ENCODE assay signal across 1 cellular context in the genomic region with DNA sequence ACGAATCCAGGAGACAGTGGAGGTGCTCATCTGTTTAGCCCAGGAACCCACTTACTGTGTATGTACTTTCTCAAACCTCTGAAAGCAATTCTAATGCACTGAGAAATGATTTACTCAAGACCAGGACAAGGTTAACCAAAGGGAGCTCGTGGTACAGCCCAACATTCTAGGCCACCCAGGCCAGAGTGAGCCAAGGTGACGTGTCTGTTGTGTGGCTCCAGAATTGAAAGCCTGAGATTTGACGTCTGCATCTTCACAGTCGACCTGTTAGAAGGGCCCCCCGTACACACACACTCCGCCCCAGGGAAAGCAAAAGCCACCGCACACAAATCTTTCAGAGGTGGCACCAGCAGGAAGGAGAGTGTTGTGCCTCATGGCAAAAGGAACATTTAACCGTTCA.
TF ChIP-seq lines count a peak whose summit lies in the region.

No MANE protein-coding gene starts in this region.

TF ChIP-seq in GM12878, 131 proteins besides CTCF, POLR2A, EP300 and RAD21:
- no peak for TF ChIP-seq SIN3A (IDR thresholded peaks at IDR 0.05; ENCODE audit: low read depth, low read length)
- no peak for TF ChIP-seq ESRRA (IDR thresholded peaks at IDR 0.05; ENCODE audit: low read length)
- TF ChIP-seq, protein P1, sequence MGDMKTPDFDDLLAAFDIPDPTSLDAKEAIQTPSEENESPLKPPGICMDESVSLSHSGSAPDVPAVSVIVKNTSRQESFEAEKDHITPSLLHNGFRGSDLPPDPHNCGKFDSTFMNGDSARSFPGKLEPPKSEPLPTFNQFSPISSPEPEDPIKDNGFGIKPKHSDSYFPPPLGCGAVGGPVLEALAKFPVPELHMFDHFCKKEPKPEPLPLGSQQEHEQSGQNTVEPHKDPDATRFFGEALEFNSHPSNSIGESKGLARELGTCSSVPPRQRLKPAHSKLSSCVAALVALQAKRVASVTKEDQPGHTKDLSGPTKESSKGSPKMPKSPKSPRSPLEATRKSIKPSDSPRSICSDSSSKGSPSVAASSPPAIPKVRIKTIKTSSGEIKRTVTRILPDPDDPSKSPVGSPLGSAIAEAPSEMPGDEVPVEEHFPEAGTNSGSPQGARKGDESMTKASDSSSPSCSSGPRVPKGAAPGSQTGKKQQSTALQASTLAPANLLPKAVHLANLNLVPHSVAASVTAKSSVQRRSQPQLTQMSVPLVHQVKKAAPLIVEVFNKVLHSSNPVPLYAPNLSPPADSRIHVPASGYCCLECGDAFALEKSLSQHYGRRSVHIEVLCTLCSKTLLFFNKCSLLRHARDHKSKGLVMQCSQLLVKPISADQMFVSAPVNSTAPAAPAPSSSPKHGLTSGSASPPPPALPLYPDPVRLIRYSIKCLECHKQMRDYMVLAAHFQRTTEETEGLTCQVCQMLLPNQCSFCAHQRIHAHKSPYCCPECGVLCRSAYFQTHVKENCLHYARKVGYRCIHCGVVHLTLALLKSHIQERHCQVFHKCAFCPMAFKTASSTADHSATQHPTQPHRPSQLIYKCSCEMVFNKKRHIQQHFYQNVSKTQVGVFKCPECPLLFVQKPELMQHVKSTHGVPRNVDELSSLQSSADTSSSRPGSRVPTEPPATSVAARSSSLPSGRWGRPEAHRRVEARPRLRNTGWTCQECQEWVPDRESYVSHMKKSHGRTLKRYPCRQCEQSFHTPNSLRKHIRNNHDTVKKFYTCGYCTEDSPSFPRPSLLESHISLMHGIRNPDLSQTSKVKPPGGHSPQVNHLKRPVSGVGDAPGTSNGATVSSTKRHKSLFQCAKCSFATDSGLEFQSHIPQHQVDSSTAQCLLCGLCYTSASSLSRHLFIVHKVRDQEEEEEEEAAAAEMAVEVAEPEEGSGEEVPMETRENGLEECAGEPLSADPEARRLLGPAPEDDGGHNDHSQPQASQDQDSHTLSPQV (IDR thresholded peaks at IDR 0.05): no peak
- no peak for TF ChIP-seq PAX8 (IDR thresholded peaks at IDR 0.05)
- TF ChIP-seq IRF4 (IDR thresholded peaks at IDR 0.05; ENCODE audit: low read depth, low read length): no peak
